ENCODE assay signal across 17 cellular contexts in the genomic region with DNA sequence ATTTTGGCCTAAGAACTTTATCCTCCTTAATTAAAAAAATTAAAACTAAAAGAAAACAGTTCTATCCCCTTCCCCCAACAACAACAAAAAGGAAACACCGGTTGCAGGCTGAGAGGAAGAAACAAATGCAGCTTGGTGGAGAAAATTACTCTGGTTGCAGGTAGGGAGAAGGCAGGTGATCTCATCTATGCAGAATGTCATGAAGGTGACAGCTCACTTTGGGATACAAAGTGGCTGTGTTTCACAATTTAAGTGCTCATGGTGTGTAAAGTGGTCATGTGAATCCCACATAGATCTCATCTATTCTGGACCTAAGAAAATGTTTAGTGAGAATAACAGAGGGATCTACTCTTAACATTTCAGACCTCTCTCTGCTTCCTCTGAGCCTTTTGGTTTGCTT.
"Had no signal": no experiment of that assay in that cellular context is flagged by ENCODE, and none has a peak within 500 bp of the region (broad histone marks: within the 10 kb centered on the region; RNA-seq: fewer than 3 reads in every experiment).

No MANE protein-coding gene starts in this region.

- ATAC-seq: activated CD4-positive, CD25-positive, alpha-beta regulatory T cell treated with anti-CD3 and anti-CD28 coated beads, Interleukin-2, amount 50 U/mL, for 24 hours; T-cell had no signal

- H3K27ac ChIP-seq: coronary artery, right atrium auricular region had no signal

- DNase-seq: activated CD4-positive, alpha-beta T cell treated with anti-CD3 and anti-CD28 coated beads, Interleukin-2, amount 50 U/mL, for 1 hour; activated CD8-positive, alpha-beta memory T cell treated with anti-CD3 and anti-CD28 coated beads for 24 hours; activated naive CD4-positive, alpha-beta T cell; activated naive CD8-positive, alpha-beta T cell treated with anti-CD3 and anti-CD28 coated beads, Interleukin-2, amount 10 ng/mL, durations not matched to agents 7 days and 5 days; foreskin melanocyte; head of caudate nucleus; nephron progenitor cell; occipital lobe; small intestine; stimulated activated CD4-positive, alpha-beta T cell treated with anti-CD3 and anti-CD28 coated beads, Interleukin-4, amount 100 ng/mL, for 4 hours; stimulated activated CD8-positive, alpha-beta memory T cell treated with anti-CD3 and anti-CD28 coated beads, Interleukin-4, amount 100 ng/mL, for 48 hours; stimulated activated naive CD4-positive, alpha-beta T cell treated with Interleukin-2 at 50 U/mL for 16 hours; T-cell; T-helper 9 cell had no signal

- H3K27me3 ChIP-seq: right atrium auricular region had no signal

- H3K36me3 ChIP-seq: right atrium auricular region had no signal

- H3K9me3 ChIP-seq: right atrium auricular region had no signal

- H3K4me1 ChIP-seq: right atrium auricular region had no signal

- H3K4me3 ChIP-seq: coronary artery, right atrium auricular region had no signal
